Comparison of ENCODE assay signal across 8 cellular contexts in the genomic region with DNA sequence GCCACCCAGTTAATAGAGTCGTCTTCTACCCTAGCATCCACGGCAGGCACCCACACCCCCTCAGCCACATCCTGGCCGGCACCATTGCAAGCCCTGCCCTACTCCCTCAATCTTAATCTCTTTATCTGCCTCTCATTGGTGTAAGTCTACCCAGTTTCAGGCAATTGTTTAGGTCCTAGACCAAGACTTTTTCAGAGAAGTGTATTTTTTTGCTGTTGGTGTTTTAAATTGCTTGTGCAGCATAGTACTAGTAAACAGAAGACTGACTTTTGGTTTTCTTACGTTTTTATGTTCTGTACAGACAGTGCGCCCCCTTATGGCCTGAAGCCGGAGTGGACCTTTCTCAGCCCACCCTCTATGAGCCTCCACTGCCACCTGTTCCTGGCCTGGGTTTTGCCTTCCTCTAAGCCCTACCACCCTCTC. TPM values are rescaled to one million over a fixed set of nuclear protein-coding genes. Genes with fewer than 3 reads are reported as not detected.
DNase-seq lines count a peak whose midpoint lies in the region; ATAC-seq and TF ChIP-seq lines count a peak whose summit lies in the region.

No MANE protein-coding gene starts in this region.

- no peak overlapping the region for H2AFZ ChIP-seq in mesenchymal stem cell (ENCODE audit: low read depth, low read length)

- no peak overlapping the region for H2BK120ac ChIP-seq in mesenchymal stem cell (ENCODE audit: low read depth, low read length)

- WGBS in mesenchymal stem cell: 64% methylated on average over 6 of the region's 6 CpGs

- POLR2A ChIA-PET in BJ (lab: Charles Lee): no interaction called here

- H3K14ac ChIP-seq in mesenchymal stem cell (ENCODE audit: low read length in 2 of 2): no peak overlapping the region

- no peak overlapping the region for H3K9ac ChIP-seq in mesenchymal stem cell (ENCODE audit: low read length)

- H3K18ac ChIP-seq in mesenchymal stem cell (ENCODE audit: low read depth in 1 of 2, low read length in 2 of 2): no peak overlapping the region

- H3K23ac ChIP-seq in mesenchymal stem cell (ENCODE audit: low read length in 2 of 2): no peak overlapping the region

- DNase-seq in BJ (ENCODE audit: low read depth): no peak
- DNase-seq in GM19240 (ENCODE audit: insufficient read length, low spot score): peak; percentile 53
- peak; percentile 81 for DNase-seq in activated naive CD4-positive, alpha-beta T cell treated with Interleukin-2 at 50 U/mL for 16 hours
- DNase-seq in iris pigment epithelial cell (ENCODE audit: low read depth): peak; percentile 15
- peak; percentile 51 to 60 for DNase-seq in stimulated activated CD8-positive, alpha-beta memory T cell treated with anti-CD3 and anti-CD28 coated beads, Interleukin-4, amount 100 ng/mL, for 1 hour (ENCODE audit: low read depth in 2 of 2, low spot score in 1 of 2)
- no peak for DNase-seq in mesenchymal stem cell

- H2AK5ac ChIP-seq in mesenchymal stem cell (ENCODE audit: low read length, severe bottlenecking): no peak overlapping the region

- H3K4me2 ChIP-seq in mesenchymal stem cell (ENCODE audit: low read length, poor library complexity, severe bottlenecking): no peak overlapping the region

- H4K91ac ChIP-seq in mesenchymal stem cell (ENCODE audit: low read length): no peak overlapping the region

- H3K27ac ChIP-seq in mesenchymal stem cell (ENCODE audit: low read length, poor library complexity, severe bottlenecking): no peak overlapping the region

- CTCF ChIA-PET in BJ (lab: Yijun Ruan, JAX): no interaction called here

- no peaks in the 10 kb centered on the region for H3K36me3 ChIP-seq in BJ (ENCODE audit: control insufficient read depth, insufficient read depth, low read length)
- no peaks in the 10 kb centered on the region for H3K36me3 ChIP-seq in mesenchymal stem cell (ENCODE audit: control insufficient read depth in 1 of 2, insufficient read depth in 2 of 2, low read depth in 1 of 2, low read length in 2 of 2)

- no peak overlapping the region for H3K4me3 ChIP-seq in BJ (ENCODE audit: low read depth, low read length)
- no peak overlapping the region for H3K4me3 ChIP-seq in mesenchymal stem cell (ENCODE audit: insufficient read depth in 1 of 2, low read depth in 1 of 2, low read length in 2 of 2)

- H2BK15ac ChIP-seq in mesenchymal stem cell (ENCODE audit: low read depth, poor library complexity, severe bottlenecking): no peak overlapping the region

- H3K79me1 ChIP-seq in mesenchymal stem cell (replicated peaks; ENCODE audit: low read length, poor library complexity, severe bottlenecking): no peaks in the 10 kb centered on the region

- H3K27me3 ChIP-seq in BJ (ENCODE audit: control insufficient read depth, insufficient read depth, low read length) (no peaks in the 10 kb centered on the region; the same call in 1 of the 2 replicates), mesenchymal stem cell (ENCODE audit: control insufficient read depth in 1 of 2, insufficient read depth in 1 of 2, low read length in 2 of 2) (peaks cover 0 to 11% of the 10 kb centered on the region in 2 experiments)

- H2BK5ac ChIP-seq in mesenchymal stem cell (ENCODE audit: low read depth, low read length, poor library complexity, severe bottlenecking): no peak overlapping the region

- no peak overlapping the region for H3K4ac ChIP-seq in mesenchymal stem cell (ENCODE audit: low read depth in 1 of 2, low read length in 2 of 2)

- H2BK12ac ChIP-seq in mesenchymal stem cell (ENCODE audit: low read length in 2 of 2): no peak overlapping the region

- TF ChIP-seq CTCF in BJ (IDR thresholded peaks at IDR 0.05; ENCODE audit: insufficient read depth, low read depth, low read length): peak; percentile 41

- no peaks in the 10 kb centered on the region for H3K9me3 ChIP-seq in mesenchymal stem cell (ENCODE audit: control insufficient read depth, low read length)

- H4K8ac ChIP-seq in mesenchymal stem cell (ENCODE audit: low read length): no peak overlapping the region

- H3K4me1 ChIP-seq in mesenchymal stem cell (ENCODE audit: control insufficient read depth, insufficient read depth, low read depth, low read length): peaks cover 2% of the 10 kb centered on the region

- ATAC-seq in HG03280 (IDR thresholded peaks at IDR 0.05; ENCODE audit: unreplicated experiment): peak; percentile 51
- peak; percentile 80 for ATAC-seq in SK-N-SH treated with all-trans-retinoic acid at 6 μM for 48 hours

TF ChIP-seq in SK-N-SH treated with all-trans-retinoic acid at 6 μM for 48 hours, 23 proteins besides CTCF, POLR2A, EP300 and RAD21:
- TF ChIP-seq ZFP30 (CRISPR knock-in tag; IDR thresholded peaks at IDR 0.05): no peak
- TF ChIP-seq CSDC2 (CRISPR knock-in tag; IDR thresholded peaks at IDR 0.05): no peak
- TF ChIP-seq, protein P1, sequence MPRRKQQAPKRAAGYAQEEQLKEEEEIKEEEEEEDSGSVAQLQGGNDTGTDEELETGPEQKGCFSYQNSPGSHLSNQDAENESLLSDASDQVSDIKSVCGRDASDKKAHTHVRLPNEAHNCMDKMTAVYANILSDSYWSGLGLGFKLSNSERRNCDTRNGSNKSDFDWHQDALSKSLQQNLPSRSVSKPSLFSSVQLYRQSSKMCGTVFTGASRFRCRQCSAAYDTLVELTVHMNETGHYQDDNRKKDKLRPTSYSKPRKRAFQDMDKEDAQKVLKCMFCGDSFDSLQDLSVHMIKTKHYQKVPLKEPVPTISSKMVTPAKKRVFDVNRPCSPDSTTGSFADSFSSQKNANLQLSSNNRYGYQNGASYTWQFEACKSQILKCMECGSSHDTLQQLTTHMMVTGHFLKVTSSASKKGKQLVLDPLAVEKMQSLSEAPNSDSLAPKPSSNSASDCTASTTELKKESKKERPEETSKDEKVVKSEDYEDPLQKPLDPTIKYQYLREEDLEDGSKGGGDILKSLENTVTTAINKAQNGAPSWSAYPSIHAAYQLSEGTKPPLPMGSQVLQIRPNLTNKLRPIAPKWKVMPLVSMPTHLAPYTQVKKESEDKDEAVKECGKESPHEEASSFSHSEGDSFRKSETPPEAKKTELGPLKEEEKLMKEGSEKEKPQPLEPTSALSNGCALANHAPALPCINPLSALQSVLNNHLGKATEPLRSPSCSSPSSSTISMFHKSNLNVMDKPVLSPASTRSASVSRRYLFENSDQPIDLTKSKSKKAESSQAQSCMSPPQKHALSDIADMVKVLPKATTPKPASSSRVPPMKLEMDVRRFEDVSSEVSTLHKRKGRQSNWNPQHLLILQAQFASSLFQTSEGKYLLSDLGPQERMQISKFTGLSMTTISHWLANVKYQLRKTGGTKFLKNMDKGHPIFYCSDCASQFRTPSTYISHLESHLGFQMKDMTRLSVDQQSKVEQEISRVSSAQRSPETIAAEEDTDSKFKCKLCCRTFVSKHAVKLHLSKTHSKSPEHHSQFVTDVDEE (CRISPR knock-in tag; IDR thresholded peaks at IDR 0.05): no peak
- TF ChIP-seq PPARA (CRISPR knock-in tag; IDR thresholded peaks at IDR 0.05; ENCODE audit: borderline replicate concordance): no peak
- TF ChIP-seq ARNTL (CRISPR knock-in tag; IDR thresholded peaks at IDR 0.05; ENCODE audit: borderline replicate concordance, low read depth): no peak
- TF ChIP-seq ZFP3 (CRISPR knock-in tag; IDR thresholded peaks at IDR 0.05): no peak
- TF ChIP-seq, protein P2, sequence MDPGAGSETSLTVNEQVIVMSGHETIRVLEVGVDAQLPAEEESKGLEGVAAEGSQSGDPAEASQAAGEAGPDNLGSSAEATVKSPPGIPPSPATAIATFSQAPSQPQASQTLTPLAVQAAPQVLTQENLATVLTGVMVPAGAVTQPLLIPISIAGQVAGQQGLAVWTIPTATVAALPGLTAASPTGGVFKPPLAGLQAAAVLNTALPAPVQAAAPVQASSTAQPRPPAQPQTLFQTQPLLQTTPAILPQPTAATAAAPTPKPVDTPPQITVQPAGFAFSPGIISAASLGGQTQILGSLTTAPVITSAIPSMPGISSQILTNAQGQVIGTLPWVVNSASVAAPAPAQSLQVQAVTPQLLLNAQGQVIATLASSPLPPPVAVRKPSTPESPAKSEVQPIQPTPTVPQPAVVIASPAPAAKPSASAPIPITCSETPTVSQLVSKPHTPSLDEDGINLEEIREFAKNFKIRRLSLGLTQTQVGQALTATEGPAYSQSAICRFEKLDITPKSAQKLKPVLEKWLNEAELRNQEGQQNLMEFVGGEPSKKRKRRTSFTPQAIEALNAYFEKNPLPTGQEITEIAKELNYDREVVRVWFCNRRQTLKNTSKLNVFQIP (CRISPR knock-in tag; IDR thresholded peaks at IDR 0.05; ENCODE audit: borderline replicate concordance, low read depth): no peak
- TF ChIP-seq, protein P3, sequence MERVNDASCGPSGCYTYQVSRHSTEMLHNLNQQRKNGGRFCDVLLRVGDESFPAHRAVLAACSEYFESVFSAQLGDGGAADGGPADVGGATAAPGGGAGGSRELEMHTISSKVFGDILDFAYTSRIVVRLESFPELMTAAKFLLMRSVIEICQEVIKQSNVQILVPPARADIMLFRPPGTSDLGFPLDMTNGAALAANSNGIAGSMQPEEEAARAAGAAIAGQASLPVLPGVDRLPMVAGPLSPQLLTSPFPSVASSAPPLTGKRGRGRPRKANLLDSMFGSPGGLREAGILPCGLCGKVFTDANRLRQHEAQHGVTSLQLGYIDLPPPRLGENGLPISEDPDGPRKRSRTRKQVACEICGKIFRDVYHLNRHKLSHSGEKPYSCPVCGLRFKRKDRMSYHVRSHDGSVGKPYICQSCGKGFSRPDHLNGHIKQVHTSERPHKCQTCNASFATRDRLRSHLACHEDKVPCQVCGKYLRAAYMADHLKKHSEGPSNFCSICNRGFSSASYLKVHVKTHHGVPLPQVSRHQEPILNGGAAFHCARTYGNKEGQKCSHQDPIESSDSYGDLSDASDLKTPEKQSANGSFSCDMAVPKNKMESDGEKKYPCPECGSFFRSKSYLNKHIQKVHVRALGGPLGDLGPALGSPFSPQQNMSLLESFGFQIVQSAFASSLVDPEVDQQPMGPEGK (CRISPR knock-in tag; IDR thresholded peaks at IDR 0.05; ENCODE audit: borderline replicate concordance): no peak
- no peak for TF ChIP-seq ZNF565 (CRISPR knock-in tag; conservative IDR thresholded peaks at IDR 0.05; ENCODE audit: low read depth)
- TF ChIP-seq ESRRG (CRISPR knock-in tag; IDR thresholded peaks at IDR 0.05): no peak
- no peak for TF ChIP-seq TCF4 (CRISPR knock-in tag; IDR thresholded peaks at IDR 0.05; ENCODE audit: borderline replicate concordance)
TF ChIP-seq in SK-N-SH treated with all-trans-retinoic acid at 6 μM for 48 hours: peak in this region for 0.

RNA-seq across cellular contexts. Expression of a gene that starts 2.3 kb away (rescaled TPM):
- polyA plus RNA-seq in BJ (2011; rRNA removed): 0.06 TPM in 1 of 2 replicates, not detected in the other
- 0.09 TPM in 1 of 2 replicates, not detected in the other for polyA minus RNA-seq in BJ (2011; rRNA and poly(A)+ RNA removed)
- 1.1 TPM for polyA plus RNA-seq in mesenchymal stem cell (2013, experiment 1 of 2)
- 1.1 TPM for polyA plus RNA-seq in mesenchymal stem cell (2013, experiment 2 of 2)

RNA-seq across cellular contexts. Expression of a gene that starts 27.4 kb away (rescaled TPM):
- polyA plus RNA-seq in BJ (2011; rRNA removed): not detected in 2 replicates
- 0.15 and 0.24 TPM in 2 replicates for polyA minus RNA-seq in BJ (2011; rRNA and poly(A)+ RNA removed)
- 0.07 TPM for polyA plus RNA-seq in mesenchymal stem cell (2013, experiment 1 of 2)
- polyA plus RNA-seq in mesenchymal stem cell (2013, experiment 2 of 2): 0.07 TPM

Comparison
In these comparisons a context has a peak if more than half of its experiments do, and no peak if none do; other contexts are left out.
1. DNase-seq: peak in GM19240 (single experiment), activated naive CD4-positive, alpha-beta T cell treated with Interleukin-2 at 50 U/mL for 16 hours (single experiment), iris pigment epithelial cell (single experiment) and stimulated activated CD8-positive, alpha-beta memory T cell treated with anti-CD3 and anti-CD28 coated beads, Interleukin-4, amount 100 ng/mL, for 1 hour (2 of 2); none in BJ (single experiment) and mesenchymal stem cell (single experiment).